1 cellular context compared by ENCODE assay signal in the genomic region with DNA sequence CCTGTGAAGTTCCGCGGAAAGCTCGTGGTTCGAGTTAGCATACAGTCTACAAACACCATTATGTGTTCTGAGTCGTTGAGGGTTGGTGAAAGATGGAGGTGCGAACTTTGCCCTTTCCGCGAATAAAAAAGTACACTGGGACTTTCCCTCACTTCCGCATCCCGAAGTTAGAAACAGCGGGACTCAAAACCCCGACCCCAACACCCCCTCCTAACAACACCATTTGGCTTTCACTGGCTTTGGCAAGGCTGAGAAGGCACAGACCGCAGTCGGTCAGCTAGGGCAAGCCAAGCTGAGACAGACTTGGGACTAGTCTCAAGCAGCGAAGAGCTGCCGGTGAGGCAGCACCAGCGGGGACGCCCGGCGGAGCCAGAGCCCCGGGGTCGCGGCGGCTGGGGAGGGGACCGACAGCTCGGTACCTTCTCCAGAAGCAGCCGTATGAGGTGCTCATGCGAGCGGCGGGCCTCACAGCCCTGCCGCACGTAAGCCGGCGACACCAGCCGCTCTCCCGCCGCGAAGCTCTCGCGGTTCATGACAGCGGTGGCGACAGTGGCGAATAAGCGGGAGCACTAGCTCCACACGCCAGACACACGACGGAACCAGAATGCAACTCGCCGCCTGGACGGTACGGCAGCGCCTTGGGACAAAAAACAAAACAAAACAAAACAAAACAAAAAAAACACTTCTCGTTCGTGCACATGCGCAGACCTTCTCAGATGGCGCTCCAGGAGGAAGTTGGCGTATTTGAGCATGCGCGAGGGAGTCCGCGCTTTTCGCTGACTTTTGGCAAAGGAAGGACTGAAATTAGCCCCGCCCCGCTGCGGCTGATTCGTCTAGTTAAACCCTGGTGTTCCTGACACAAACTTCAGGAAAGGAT.
TF ChIP-seq lines count a peak whose summit lies in the region.

TSS of gene SEPSECS (minus strand) at position 613 of the 877 bp plus-strand sequence. CDS start at position 533, 80 bp downstream.

TF ChIP-seq in GM12878, 131 proteins besides CTCF, POLR2A, EP300 and RAD21 (continued from another document and continues in another):
- TF ChIP-seq RB1 (IDR thresholded peaks at IDR 0.05; ENCODE audit: borderline replicate concordance) (peak; percentile 86; the same call in 1 of the 2 replicates), NFIC (IDR thresholded peaks at IDR 0.05; ENCODE audit: low read depth, low read length) (0 out of 2 replicates have a peak, but pooled peaks have one; percentile 8), IKZF2 (IDR thresholded peaks at IDR 0.05) (peak in 1 of 2 experiments; percentile 34; a peak in 1 of 4 replicates), GABPA (IDR thresholded peaks at IDR 0.05; ENCODE audit: low read depth) (peak; percentile 12; the same call in 1 of the 2 replicates), ZBED1 (IDR thresholded peaks at IDR 0.05; ENCODE audit: borderline replicate concordance) (peak; percentile 83), DPF2 (IDR thresholded peaks at IDR 0.05) (peak; percentile 82), ZNF384 (IDR thresholded peaks at IDR 0.05; ENCODE audit: borderline replicate concordance, low read depth, low read length) (peak; percentile 93), EZH2 (IDR thresholded peaks at IDR 0.05; ENCODE audit: borderline replicate concordance, control insufficient read depth, low read depth, low read length) (no peak), ELK1 (IDR thresholded peaks at IDR 0.05; ENCODE audit: low read depth, low read length) (no peak), SIN3A (IDR thresholded peaks at IDR 0.05; ENCODE audit: low read depth, low read length) (peak; percentile 77; the same call in 1 of the 2 replicates), TAF1 (IDR thresholded peaks at IDR 0.05; ENCODE audit: borderline replicate concordance, low read depth, low read length) (peak; percentile 79), SIX5 (IDR thresholded peaks at IDR 0.05; ENCODE audit: low read depth, low read length, severe bottlenecking) (peak; percentile 21), RFX5 (IDR thresholded peaks at IDR 0.05; ENCODE audit: low read depth, low read length) (no peak), NR2C1 (IDR thresholded peaks at IDR 0.05) (peak; percentile 82), RELB (IDR thresholded peaks at IDR 0.05; ENCODE audit: low read depth) (peak; percentile 50; the same call in 1 of the 2 replicates), PML (IDR thresholded peaks at IDR 0.05; ENCODE audit: low read length) (peak; percentile 94), CHD2 (IDR thresholded peaks at IDR 0.05; ENCODE audit: borderline replicate concordance, low read depth, low read length) (0 out of 2 replicates have a peak, but pooled peaks have one; percentile 56), ATF3 (IDR thresholded peaks at IDR 0.05; ENCODE audit: borderline replicate concordance, extremely low read depth, low read depth, low read length) (no peak), E4F1 (IDR thresholded peaks at IDR 0.05; ENCODE audit: borderline replicate concordance, partially characterized antibody) (peak; percentile 38), HCFC1 (IDR thresholded peaks at IDR 0.05; ENCODE audit: low read length) (peak; percentile 58), BHLHE40 (IDR thresholded peaks at IDR 0.05; ENCODE audit: borderline replicate concordance in 1 of 2, low read depth in 2 of 2, low read length in 1 of 2) (peak; percentile 22 to 45; a peak in 2 of 4 replicates), HDAC6 (IDR thresholded peaks at IDR 0.05; ENCODE audit: unreplicated experiment) (no peak), POU2F2 (IDR thresholded peaks at IDR 0.05; ENCODE audit: borderline replicate concordance, low read depth, low read length) (peak; percentile 66), WRNIP1 (IDR thresholded peaks at IDR 0.05; ENCODE audit: borderline replicate concordance, low read depth, low read length) (0 out of 2 replicates have a peak, but pooled peaks have one; percentile 41), CBFB (IDR thresholded peaks at IDR 0.05; ENCODE audit: low read depth) (peak; percentile 45; the same call in 1 of the 2 replicates), ASH2L (IDR thresholded peaks at IDR 0.05; ENCODE audit: borderline replicate concordance, low read depth) (peak; percentile 88; the same call in 1 of the 2 replicates), IKZF1 (conservative IDR thresholded peaks at IDR 0.05) (peak; percentile 99), RAD51 (IDR thresholded peaks at IDR 0.05) (no peak), POLR2AphosphoS2 (IDR thresholded peaks at IDR 0.05; ENCODE audit: low read depth, low read length) (peak; percentile 74; the same call in 1 of the 2 replicates), ETV6 (conservative IDR thresholded peaks at IDR 0.05 in 1 of 2, IDR thresholded peaks at IDR 0.05 in 1 of 2; ENCODE audit: borderline replicate concordance in 1 of 2, low read depth in 1 of 2) (no peak), RUNX3 (IDR thresholded peaks at IDR 0.05; ENCODE audit: low read length) (peak; percentile 53), POLR2AphosphoS5 (IDR thresholded peaks at IDR 0.05; ENCODE audit: low read length) (peak; percentile 95), KLF5 (IDR thresholded peaks at IDR 0.05; ENCODE audit: partially characterized antibody) (peak; percentile 58), ZNF24 (IDR thresholded peaks at IDR 0.05) (0 out of 2 replicates have a peak, but pooled peaks have one; percentile 24), MTA3 (IDR thresholded peaks at IDR 0.05; ENCODE audit: borderline replicate concordance, low read length) (no peak; the same call in 1 of the 2 replicates), SREBF2 (IDR thresholded peaks at IDR 0.05; ENCODE audit: low read length) (no peak), CREM (IDR thresholded peaks at IDR 0.05; ENCODE audit: low read depth) (peak; percentile 65; the same call in 1 of the 2 replicates), RELA (IDR thresholded peaks at IDR 0.05; ENCODE audit: borderline replicate concordance, partially characterized antibody) (peak; percentile 37), FOXM1 (IDR thresholded peaks at IDR 0.05; ENCODE audit: low read depth, low read length) (no peak; the same call in 1 of the 2 replicates), RCOR1 (conservative IDR thresholded peaks at IDR 0.05; ENCODE audit: low read depth, low read length) (no peak), SMARCA5 (IDR thresholded peaks at IDR 0.05) (peak; percentile 78; the same call in 1 of the 2 replicates), NR2F1 (conservative IDR thresholded peaks at IDR 0.05) (peak; percentile 90), HDGF (IDR thresholded peaks at IDR 0.05) (peak; percentile 30; the same call in 1 of the 2 replicates), CHD1 (IDR thresholded peaks at IDR 0.05; ENCODE audit: low read depth, low read length) (no peak), BACH1 (IDR thresholded peaks at IDR 0.05; ENCODE audit: borderline replicate concordance) (peak; percentile 92), KAT2A (conservative IDR thresholded peaks at IDR 0.05; ENCODE audit: control insufficient read depth, low read depth, low read length) (no peak)
- TF ChIP-seq, protein P1, sequence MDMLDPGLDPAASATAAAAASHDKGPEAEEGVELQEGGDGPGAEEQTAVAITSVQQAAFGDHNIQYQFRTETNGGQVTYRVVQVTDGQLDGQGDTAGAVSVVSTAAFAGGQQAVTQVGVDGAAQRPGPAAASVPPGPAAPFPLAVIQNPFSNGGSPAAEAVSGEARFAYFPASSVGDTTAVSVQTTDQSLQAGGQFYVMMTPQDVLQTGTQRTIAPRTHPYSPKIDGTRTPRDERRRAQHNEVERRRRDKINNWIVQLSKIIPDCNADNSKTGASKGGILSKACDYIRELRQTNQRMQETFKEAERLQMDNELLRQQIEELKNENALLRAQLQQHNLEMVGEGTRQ (IDR thresholded peaks at IDR 0.05; ENCODE audit: borderline replicate concordance, low read depth, low read length) = no peak
- TF ChIP-seq, protein P2, sequence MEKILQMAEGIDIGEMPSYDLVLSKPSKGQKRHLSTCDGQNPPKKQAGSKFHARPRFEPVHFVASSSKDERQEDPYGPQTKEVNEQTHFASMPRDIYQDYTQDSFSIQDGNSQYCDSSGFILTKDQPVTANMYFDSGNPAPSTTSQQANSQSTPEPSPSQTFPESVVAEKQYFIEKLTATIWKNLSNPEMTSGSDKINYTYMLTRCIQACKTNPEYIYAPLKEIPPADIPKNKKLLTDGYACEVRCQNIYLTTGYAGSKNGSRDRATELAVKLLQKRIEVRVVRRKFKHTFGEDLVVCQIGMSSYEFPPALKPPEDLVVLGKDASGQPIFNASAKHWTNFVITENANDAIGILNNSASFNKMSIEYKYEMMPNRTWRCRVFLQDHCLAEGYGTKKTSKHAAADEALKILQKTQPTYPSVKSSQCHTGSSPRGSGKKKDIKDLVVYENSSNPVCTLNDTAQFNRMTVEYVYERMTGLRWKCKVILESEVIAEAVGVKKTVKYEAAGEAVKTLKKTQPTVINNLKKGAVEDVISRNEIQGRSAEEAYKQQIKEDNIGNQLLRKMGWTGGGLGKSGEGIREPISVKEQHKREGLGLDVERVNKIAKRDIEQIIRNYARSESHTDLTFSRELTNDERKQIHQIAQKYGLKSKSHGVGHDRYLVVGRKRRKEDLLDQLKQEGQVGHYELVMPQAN (conservative IDR thresholded peaks at IDR 0.05) = peak; percentile 73
- TF ChIP-seq, protein P3, sequence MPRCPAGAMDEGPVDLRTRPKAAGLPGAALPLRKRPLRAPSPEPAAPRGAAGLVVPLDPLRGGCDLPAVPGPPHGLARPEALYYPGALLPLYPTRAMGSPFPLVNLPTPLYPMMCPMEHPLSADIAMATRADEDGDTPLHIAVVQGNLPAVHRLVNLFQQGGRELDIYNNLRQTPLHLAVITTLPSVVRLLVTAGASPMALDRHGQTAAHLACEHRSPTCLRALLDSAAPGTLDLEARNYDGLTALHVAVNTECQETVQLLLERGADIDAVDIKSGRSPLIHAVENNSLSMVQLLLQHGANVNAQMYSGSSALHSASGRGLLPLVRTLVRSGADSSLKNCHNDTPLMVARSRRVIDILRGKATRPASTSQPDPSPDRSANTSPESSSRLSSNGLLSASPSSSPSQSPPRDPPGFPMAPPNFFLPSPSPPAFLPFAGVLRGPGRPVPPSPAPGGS (IDR thresholded peaks at IDR 0.05; ENCODE audit: borderline replicate concordance, insufficient read depth, low read depth, low read length, poor library complexity, severe bottlenecking) = no peak
- TF ChIP-seq, protein P4, sequence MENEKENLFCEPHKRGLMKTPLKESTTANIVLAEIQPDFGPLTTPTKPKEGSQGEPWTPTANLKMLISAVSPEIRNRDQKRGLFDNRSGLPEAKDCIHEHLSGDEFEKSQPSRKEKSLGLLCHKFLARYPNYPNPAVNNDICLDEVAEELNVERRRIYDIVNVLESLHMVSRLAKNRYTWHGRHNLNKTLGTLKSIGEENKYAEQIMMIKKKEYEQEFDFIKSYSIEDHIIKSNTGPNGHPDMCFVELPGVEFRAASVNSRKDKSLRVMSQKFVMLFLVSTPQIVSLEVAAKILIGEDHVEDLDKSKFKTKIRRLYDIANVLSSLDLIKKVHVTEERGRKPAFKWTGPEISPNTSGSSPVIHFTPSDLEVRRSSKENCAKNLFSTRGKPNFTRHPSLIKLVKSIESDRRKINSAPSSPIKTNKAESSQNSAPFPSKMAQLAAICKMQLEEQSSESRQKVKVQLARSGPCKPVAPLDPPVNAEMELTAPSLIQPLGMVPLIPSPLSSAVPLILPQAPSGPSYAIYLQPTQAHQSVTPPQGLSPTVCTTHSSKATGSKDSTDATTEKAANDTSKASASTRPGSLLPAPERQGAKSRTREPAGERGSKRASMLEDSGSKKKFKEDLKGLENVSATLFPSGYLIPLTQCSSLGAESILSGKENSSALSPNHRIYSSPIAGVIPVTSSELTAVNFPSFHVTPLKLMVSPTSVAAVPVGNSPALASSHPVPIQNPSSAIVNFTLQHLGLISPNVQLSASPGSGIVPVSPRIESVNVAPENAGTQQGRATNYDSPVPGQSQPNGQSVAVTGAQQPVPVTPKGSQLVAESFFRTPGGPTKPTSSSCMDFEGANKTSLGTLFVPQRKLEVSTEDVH (IDR thresholded peaks at IDR 0.05; ENCODE audit: low read depth, partially characterized antibody) = no peak
